In the genomic region with DNA sequence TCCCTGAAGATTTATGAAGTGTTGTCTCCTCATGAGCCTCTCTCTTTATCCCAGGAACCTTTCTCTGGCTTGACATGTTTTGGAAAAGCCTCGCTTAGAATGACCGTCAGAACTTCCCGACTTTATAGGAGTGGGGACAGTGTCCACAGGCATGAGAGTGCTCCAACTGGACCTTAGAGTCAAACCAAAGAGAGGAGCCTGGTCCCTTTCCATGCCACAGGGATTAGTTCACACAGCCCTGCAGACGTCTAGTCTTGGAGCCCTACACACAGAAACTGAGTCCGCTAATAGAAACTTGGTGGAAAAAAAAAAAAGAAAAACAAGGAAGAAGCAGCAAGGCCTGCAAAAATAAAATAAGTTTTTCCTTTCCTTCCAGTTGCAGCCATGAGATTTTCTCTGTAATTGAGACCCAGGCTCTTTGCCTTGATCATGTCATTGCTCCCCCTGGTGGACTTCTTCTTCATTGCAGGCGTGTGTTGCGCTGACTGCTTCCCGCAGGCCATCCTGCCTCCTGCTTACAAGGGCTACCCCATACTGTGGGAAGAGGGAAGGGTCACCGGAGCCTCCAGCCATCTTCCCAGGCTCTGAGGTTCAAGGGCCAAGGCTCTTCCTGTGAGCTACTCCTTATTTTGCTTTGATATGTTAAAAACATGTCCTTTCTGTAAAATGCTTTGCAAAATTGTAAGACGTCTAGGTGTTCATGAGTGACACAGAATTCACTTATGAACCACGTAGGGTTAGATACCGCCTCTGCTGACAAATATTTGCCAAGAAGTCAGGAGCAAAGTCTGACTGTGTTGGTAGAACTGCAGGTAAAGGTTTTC, we compare ENCODE assay signal across 8 cellular contexts.
DNase-seq lines count a peak whose midpoint lies in the region; ATAC-seq lines count a peak whose summit lies in the region.

No MANE protein-coding gene starts in this region.

- DNase-seq in NCI-H1436 (lab: John Stamatoyannopoulos, UW) (peak; percentile 20), NCI-H1436 treated with DMSO at 0.1 percent for 48 hours (lab: John Stamatoyannopoulos, UW) (no peak), NCI-H345 treated with DMSO at 0.1 percent for 48 hours (lab: John Stamatoyannopoulos, UW; ENCODE audit: unreplicated experiment) (peak; percentile 53), cerebellum (ENCODE audit: low spot score) (peak; percentile 61), left kidney (ENCODE audit: low read depth, low spot score) (peak; percentile 93)
- peak; percentile 79 for DNase-seq in activated CD4-positive, CD25-positive, alpha-beta regulatory T cell treated with anti-CD3 and anti-CD28 coated beads, Interleukin-2, amount 50 U/mL, for 72 hours
- peak; percentile 59 to 75 for DNase-seq in stimulated activated CD4-positive, alpha-beta T cell treated with anti-CD3 and anti-CD28 coated beads, Interleukin-4, amount 100 ng/mL, for 4 hours

- peak; percentile 72 for ATAC-seq in HG03103 (IDR thresholded peaks at IDR 0.05; ENCODE audit: low read depth, unreplicated experiment)
